In genomic region chr1:19815801-19816736, GRCh38 we compare ENCODE assay signal across 15 cellular contexts. TPM values are rescaled to one million over a fixed set of nuclear protein-coding genes. Genes with fewer than 3 reads are reported as not detected.
DNase-seq lines count a peak whose midpoint lies in the region; ATAC-seq and TF ChIP-seq lines count a peak whose summit lies in the region.
"Had no signal": no experiment of that assay in that cellular context is flagged by ENCODE, and none has a peak within 500 bp of the region (broad histone marks: within the 10 kb centered on the region; RNA-seq: fewer than 3 reads in every experiment).

No MANE protein-coding gene starts in this region.

- peak overlapping the region; percentile 34 for H3K27ac ChIP-seq in SJCRH30
- H3K27ac ChIP-seq in esophagus muscularis mucosa (replicated peaks in 1 of 4), result no peak overlapping the region
- H3K27ac ChIP-seq: coronary artery, PC-9 had no signal

- ATAC-seq in mucosa of descending colon, result peak; percentile 63
- ATAC-seq: naive thymus-derived CD4-positive, alpha-beta T cell; stimulated activated naive CD8-positive, alpha-beta T cell treated with anti-CD3 and anti-CD28 coated beads, Interleukin-15, Interleukin-2, amounts not matched to agents 100 U/mL and 50 U/mL, for 24 hours had no signal

- no peaks in the 10 kb centered on the region for H3K36me3 ChIP-seq in SJCRH30
- peaks cover 3% of the 10 kb centered on the region for H3K36me3 ChIP-seq in mucosa of descending colon (ENCODE audit: low read depth)
- no peaks in the 10 kb centered on the region for H3K36me3 ChIP-seq in esophagus muscularis mucosa

- H3K4me3 ChIP-seq in SJCRH30 (no peak overlapping the region), mucosa of descending colon (no peak overlapping the region), esophagus muscularis mucosa (no peak overlapping the region)
- H3K4me3 ChIP-seq: coronary artery, PC-9 had no signal

- H3K4me1 ChIP-seq in SJCRH30 (peaks cover 37% of the 10 kb centered on the region), mucosa of descending colon (ENCODE audit: low read depth) (peaks cover 10% of the 10 kb centered on the region), esophagus muscularis mucosa (no peaks in the 10 kb centered on the region)

- TF ChIP-seq EP300 in esophagus muscularis mucosa (IDR thresholded peaks at IDR 0.05), result no peak

- no peak for TF ChIP-seq POLR2A in esophagus muscularis mucosa (IDR thresholded peaks at IDR 0.05; ENCODE audit: low read depth)

- DNase-seq in DMS53 (lab: John Stamatoyannopoulos, UW), result peak; percentile 98
- peak; percentile 82 to 83 for DNase-seq in NCI-H187 (lab: John Stamatoyannopoulos, UW)
- DNase-seq in SJCRH30, result peak; percentile 92 to 94
- peak; percentile 94 to 95 (median 94) for DNase-seq in mucosa of descending colon
- no peak for DNase-seq in ecto neural progenitor cell (ENCODE audit: low spot score)
- no peak for DNase-seq in esophagus muscularis mucosa (ENCODE audit: extremely low spot score)
- DNase-seq in GM10266 (ENCODE audit: extremely low spot score), result no peak
- DNase-seq in EL, result no peak
- DNase-seq: activated gamma-delta T cell treated with Interleukin-2 at 50 U/mL for 16 hours; glutamatergic neuron; naive thymus-derived CD4-positive, alpha-beta T cell; PC-9; stimulated activated CD4-positive, alpha-beta T cell treated with anti-CD3 and anti-CD28 coated beads, Interleukin-12 subunit alpha, Interleukin-12 subunit beta, amount 100 ng/mL, for 4 hours; stimulated activated naive CD8-positive, alpha-beta T cell treated with anti-CD3 and anti-CD28 coated beads, Interleukin-15, Interleukin-2, amounts not matched to agents 100 U/mL and 50 U/mL, for 24 hours had no signal

- H3K9me3 ChIP-seq in SJCRH30 (replicated peaks), result no peaks in the 10 kb centered on the region
- no peaks in the 10 kb centered on the region for H3K9me3 ChIP-seq in mucosa of descending colon
- H3K9me3 ChIP-seq in esophagus muscularis mucosa, result no peaks in the 10 kb centered on the region

- H3K27me3 ChIP-seq in SJCRH30 (no peaks in the 10 kb centered on the region), esophagus muscularis mucosa (no peaks in the 10 kb centered on the region)

- WGBS in esophagus muscularis mucosa, result 87% methylated on average over 14 of the region's 15 CpGs

- TF ChIP-seq CTCF in mucosa of descending colon (IDR thresholded peaks at IDR 0.05) (no peak), esophagus muscularis mucosa (IDR thresholded peaks at IDR 0.05) (no peak), GM10266 (IDR thresholded peaks at IDR 0.05; ENCODE audit: control insufficient read depth, insufficient read depth, low read depth, missing control alignments) (no peak)

- intact Hi-C loops in mucosa of descending colon (cut with DNase I, micrococcal nuclease) (loop anchor here in 1 of 2 donors (10.0 kb wide), 1 partner anchor 49 kb away; no protein-coding TSS in a partner anchor), esophagus muscularis mucosa (cut with DNase I) (no loop called here)

RNA-seq across cellular contexts. Expression of gene RNF186, which starts 1.0 kb away (rescaled TPM):
- total RNA-seq in SJCRH30 (2014; rRNA removed; shearing (Covaris generic)), result 0.73 and 0.86 TPM in 2 replicates
- 10 to 100 TPM; 15.1 to 42.6 (median 41.0) TPM for total RNA-seq in mucosa of descending colon
- total RNA-seq in esophagus muscularis mucosa, result not detected
- total RNA-seq: naive thymus-derived CD4-positive, alpha-beta T cell; PC-9 had no signal

RNA-seq across cellular contexts. Expression of gene TMCO4, which starts 16.4 kb away (rescaled TPM):
- total RNA-seq in SJCRH30 (2014; rRNA removed; shearing (Covaris generic)), result 17.7 and 18.0 TPM in 2 replicates
- 10 to 100 TPM; 27.9 to 42.8 (median 31.9) TPM for total RNA-seq in mucosa of descending colon
- 10 to 100 TPM; 20.8 to 34.4 (median 25.8) TPM for total RNA-seq in esophagus muscularis mucosa

Comparison
In these comparisons a context has a peak if more than half of its experiments do, and no peak if none do; other contexts are left out.
1. DNase-seq: peak in DMS53 (single experiment), NCI-H187 (2 of 2), SJCRH30 (2 of 2) and mucosa of descending colon (3 of 3); none in ecto neural progenitor cell (single experiment), esophagus muscularis mucosa (single experiment), GM10266 (single experiment) and EL (single experiment).